ENCODE assay signal across 33 cellular contexts in the genomic region with DNA sequence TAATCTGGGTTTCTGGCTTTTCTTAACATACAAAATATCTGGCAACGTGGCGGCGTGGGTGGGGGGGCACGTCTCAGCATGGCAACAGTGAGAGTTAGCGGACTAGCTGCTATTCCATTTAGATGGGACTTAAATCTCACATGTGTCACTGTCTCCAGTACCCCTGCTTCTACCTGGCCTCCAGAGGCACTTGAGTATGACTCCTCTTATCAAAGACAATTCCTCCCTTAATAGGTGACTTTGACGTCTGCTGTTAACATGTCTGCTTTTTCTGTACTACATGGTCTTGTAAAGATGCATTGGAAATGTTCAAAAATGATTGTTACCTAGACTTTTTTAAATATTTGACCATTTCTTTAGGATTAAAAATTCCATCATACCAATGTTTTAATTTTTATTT.
"Had no signal": no experiment of that assay in that cellular context is flagged by ENCODE, and none has a peak within 500 bp of the region (broad histone marks: within the 10 kb centered on the region; RNA-seq: fewer than 3 reads in every experiment).

No MANE protein-coding gene starts in this region.

- H3K9me3 ChIP-seq: adrenal gland, body of pancreas had no signal

- DNase-seq: activated B cell treated with CpG ODN at 0.5 μM for 24 hours; activated CD4-positive, alpha-beta memory T cell treated with anti-CD3 and anti-CD28 coated beads for 36 hours; activated CD4-positive, alpha-beta T cell treated with anti-CD3 and anti-CD28 coated beads for 4 hours; activated CD4-positive, alpha-beta T cell treated with anti-CD3 and anti-CD28 coated beads, Interleukin-2, amount 10 ng/mL, durations not matched to agents 24 days and 14 days; activated CD4-positive, alpha-beta T cell treated with anti-CD3 and anti-CD28 coated beads, Interleukin-2, amount 50 U/mL, for 1 hour; activated CD4-positive, alpha-beta T cell treated with anti-CD3 and anti-CD28 coated beads, Interleukin-2, amount 50 U/mL, for 4 hours; activated CD4-positive, CD25-positive, alpha-beta regulatory T cell treated with anti-CD3 and anti-CD28 coated beads, Interleukin-2, amount 50 U/mL, for 72 hours; activated CD8-positive, alpha-beta memory T cell treated with anti-CD3 and anti-CD28 coated beads, Interleukin-2, amount 50 U/mL, for 4 hours; activated CD8-positive, alpha-beta T cell treated with anti-CD3 and anti-CD28 coated beads for 36 hours; activated effector memory CD4-positive, alpha-beta T cell treated with anti-CD3 and anti-CD28 coated beads, Interleukin-2, amount 50 U/mL, for 16 hours; activated gamma-delta T cell treated with Interleukin-2 at 50 U/mL for 16 hours; activated naive CD4-positive, alpha-beta T cell; activated naive CD4-positive, alpha-beta T cell treated with anti-CD3 and anti-CD28 coated beads for 36 hours; activated naive CD4-positive, alpha-beta T cell treated with anti-CD3 and anti-CD28 coated beads, Interleukin-2, amount 50 U/mL, for 16 hours; activated naive CD8-positive, alpha-beta T cell treated with anti-CD3 and anti-CD28 coated beads for 36 hours; activated T-cell treated with anti-CD3 and anti-CD28 coated beads for 4 hours; activated T-cell treated with anti-CD3 and anti-CD28 coated beads, Interleukin-2, amount 50 U/mL, for 1 hour; activated T-cell treated with anti-CD3 and anti-CD28 coated beads, Interleukin-2, amount 50 U/mL, for 4 hours; activated T-cell treated with anti-CD3 and anti-CD28 coated beads, Interleukin-2, amount 50 U/mL, for 72 hours; adrenal gland; amniotic stem cell; aorta; body of pancreas; brain microvascular endothelial cell; caudate nucleus; cerebellar nuclear complex; T-helper 1 cell; T-helper 2 cell; T-helper 9 cell had no signal

- H3K36me3 ChIP-seq: adrenal gland, brain microvascular endothelial cell, breast epithelium had no signal

- H3K4me3 ChIP-seq: adrenal gland, body of pancreas, breast epithelium had no signal

- H3K27ac ChIP-seq: adrenal gland, body of pancreas, brain microvascular endothelial cell, breast epithelium, VCaP had no signal

- H3K4me1 ChIP-seq: adrenal gland, body of pancreas, breast epithelium had no signal

- ATAC-seq: activated CD8-positive, alpha-beta T cell treated with anti-CD3 and anti-CD28 coated beads for 36 hours; activated naive CD4-positive, alpha-beta T cell treated with anti-CD3 and anti-CD28 coated beads, Interleukin-2, amount 50 U/mL, for 72 hours; activated T-cell treated with anti-CD3 and anti-CD28 coated beads, Interleukin-2, amount 50 U/mL, for 4 hours; activated T-cell treated with anti-CD3 and anti-CD28 coated beads, Interleukin-2, amount 50 U/mL, for 72 hours; activated T-helper 17 cell treated with anti-CD3 and anti-CD28 coated beads, Interleukin-2, amount 50 U/mL, for 72 hours; body of pancreas had no signal

- H3K27me3 ChIP-seq: adrenal gland, body of pancreas, brain microvascular endothelial cell, breast epithelium had no signal
